Comparison of ENCODE assay signal across 24 cellular contexts in genomic region chr10:70250956-70251680, GRCh38. TPM values are rescaled to one million over a fixed set of nuclear protein-coding genes. Genes with fewer than 3 reads are reported as not detected.
A peak's percentile ranks its signal among the peaks of the same experiment; 100 is the strongest.
DNase-seq lines count a peak whose midpoint lies in the region; TF ChIP-seq lines count a peak whose summit lies in the region.
"Had no signal": no experiment of that assay in that cellular context is flagged by ENCODE, and none has a peak within 500 bp of the region (broad histone marks: within the 10 kb centered on the region; RNA-seq: fewer than 3 reads in every experiment).

No MANE protein-coding gene starts in this region.

- H3K9me3 ChIP-seq in suprapubic skin = no peaks in the 10 kb centered on the region
- H3K9me3 ChIP-seq: BE2C, MG63 had no signal

- DNase-seq in Ammon's horn (ENCODE audit: low spot score) (peak; percentile 62), coronary artery (ENCODE audit: low spot score) (peak; percentile 53), medulla oblongata (ENCODE audit: extremely low spot score) (peak; percentile 71), superior temporal gyrus (ENCODE audit: extremely low spot score) (peak; percentile 80), suprapubic skin (ENCODE audit: low spot score in 2 of 2) (no peak), kidney tubule cell (ENCODE audit: low spot score) (no peak), GM20000 (ENCODE audit: low spot score) (no peak)
- no peak for DNase-seq in activated effector memory CD4-positive, alpha-beta T cell treated with anti-CD3 and anti-CD28 coated beads, Interleukin-2, amount 50 U/mL, for 16 hours
- DNase-seq: BE2C; CD8-positive, alpha-beta memory T cell; DMS 273 treated with DMSO at 0.1 percent for 48 hours; DMS79 treated with DMSO at 0.1 percent for 48 hours; GF-D8; KG1; MG63; NCI-H1105 treated with DMSO at 0.1 percent for 48 hours; NCI-H1694; NCI-H2029 treated with DMSO at 0.1 percent for 48 hours; NCI-H510A; NCI-H69; Right ventricle myocardium superior; RPMI8226 had no signal

- no peaks in the 10 kb centered on the region for H3K36me3 ChIP-seq in suprapubic skin
- H3K36me3 ChIP-seq: BE2C, MG63, SJSA1 had no signal

- peaks cover 25% of the 10 kb centered on the region for H3K27me3 ChIP-seq in suprapubic skin
- H3K27me3 ChIP-seq: BE2C, MG63 had no signal

- no peak for TF ChIP-seq POLR2A in suprapubic skin (IDR thresholded peaks at IDR 0.05)

- no peak for TF ChIP-seq CTCF in coronary artery (IDR thresholded peaks at IDR 0.05)
- TF ChIP-seq CTCF in suprapubic skin (IDR thresholded peaks at IDR 0.05) = no peak
- TF ChIP-seq CTCF in GM20000 (IDR thresholded peaks at IDR 0.05; ENCODE audit: extremely low read depth, missing control alignments) = no peak

- H3K4me1 ChIP-seq in suprapubic skin = peaks cover 11% of the 10 kb centered on the region
- H3K4me1 ChIP-seq: BE2C had no signal

- TF ChIP-seq EP300 in suprapubic skin (IDR thresholded peaks at IDR 0.05) = no peak

- H3K4me3 ChIP-seq in coronary artery (no peak overlapping the region), suprapubic skin (no peak overlapping the region)
- H3K4me3 ChIP-seq: MG63, SJSA1 had no signal

- WGBS in suprapubic skin = 85% methylated on average over 11 of the region's 11 CpGs

- H3K27ac ChIP-seq in coronary artery = no peak overlapping the region
- H3K27ac ChIP-seq in suprapubic skin = no peak overlapping the region
- H3K27ac ChIP-seq: 22Rv1, SJSA1 had no signal

RNA-seq across cellular contexts. Expression of gene PPA1, which starts 17.9 kb away (rescaled TPM):
- total RNA-seq in suprapubic skin = 100 to 1,000 TPM in 3 of 4 donors, 10 to 100 TPM in 1; 61.5 to 137 (median 118) TPM

RNA-seq across cellular contexts. Expression of gene NPFFR1, which starts 32.7 kb away (rescaled TPM):
- under 1 TPM; 0.08 to 0.53 (median 0.23) TPM for total RNA-seq in suprapubic skin
- total RNA-seq: CD8-positive, alpha-beta memory T cell; SJSA1 had no signal

Comparison
In these comparisons a context has a peak if more than half of its experiments do, and no peak if none do; other contexts are left out.
1. DNase-seq: peak in Ammon's horn (single experiment), coronary artery (single experiment), medulla oblongata (single experiment) and superior temporal gyrus (single experiment); none in suprapubic skin (0 of 2), kidney tubule cell (single experiment), activated effector memory CD4-positive, alpha-beta T cell treated with anti-CD3 and anti-CD28 coated beads, Interleukin-2, amount 50 U/mL, for 16 hours (single experiment) and GM20000 (single experiment).